Comparison of ENCODE assay signal across 1 cellular context in the genomic region with DNA sequence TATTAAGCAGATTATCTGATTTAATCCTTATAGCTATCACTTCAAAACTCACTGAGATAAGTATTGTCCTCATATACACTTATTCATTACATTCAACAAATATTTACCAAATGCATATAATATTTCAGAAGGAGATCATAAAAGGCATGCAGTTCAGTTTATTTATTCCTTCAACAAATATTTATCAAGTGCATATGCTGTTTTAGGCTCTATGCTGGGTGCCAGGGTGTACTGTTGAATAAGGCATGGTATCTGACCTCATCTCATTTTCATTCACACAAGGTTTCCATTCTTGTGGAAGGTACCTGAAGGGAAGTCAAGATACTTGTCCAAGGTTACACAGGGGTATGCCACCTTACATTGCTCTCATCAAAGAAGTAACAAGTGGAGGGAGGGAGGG.
TF ChIP-seq lines count a peak whose summit lies in the region.

No MANE protein-coding gene starts in this region.

TF ChIP-seq in GM23338, 12 proteins besides CTCF, POLR2A, EP300 and RAD21 (continued from another document):
- TF ChIP-seq, protein P1, sequence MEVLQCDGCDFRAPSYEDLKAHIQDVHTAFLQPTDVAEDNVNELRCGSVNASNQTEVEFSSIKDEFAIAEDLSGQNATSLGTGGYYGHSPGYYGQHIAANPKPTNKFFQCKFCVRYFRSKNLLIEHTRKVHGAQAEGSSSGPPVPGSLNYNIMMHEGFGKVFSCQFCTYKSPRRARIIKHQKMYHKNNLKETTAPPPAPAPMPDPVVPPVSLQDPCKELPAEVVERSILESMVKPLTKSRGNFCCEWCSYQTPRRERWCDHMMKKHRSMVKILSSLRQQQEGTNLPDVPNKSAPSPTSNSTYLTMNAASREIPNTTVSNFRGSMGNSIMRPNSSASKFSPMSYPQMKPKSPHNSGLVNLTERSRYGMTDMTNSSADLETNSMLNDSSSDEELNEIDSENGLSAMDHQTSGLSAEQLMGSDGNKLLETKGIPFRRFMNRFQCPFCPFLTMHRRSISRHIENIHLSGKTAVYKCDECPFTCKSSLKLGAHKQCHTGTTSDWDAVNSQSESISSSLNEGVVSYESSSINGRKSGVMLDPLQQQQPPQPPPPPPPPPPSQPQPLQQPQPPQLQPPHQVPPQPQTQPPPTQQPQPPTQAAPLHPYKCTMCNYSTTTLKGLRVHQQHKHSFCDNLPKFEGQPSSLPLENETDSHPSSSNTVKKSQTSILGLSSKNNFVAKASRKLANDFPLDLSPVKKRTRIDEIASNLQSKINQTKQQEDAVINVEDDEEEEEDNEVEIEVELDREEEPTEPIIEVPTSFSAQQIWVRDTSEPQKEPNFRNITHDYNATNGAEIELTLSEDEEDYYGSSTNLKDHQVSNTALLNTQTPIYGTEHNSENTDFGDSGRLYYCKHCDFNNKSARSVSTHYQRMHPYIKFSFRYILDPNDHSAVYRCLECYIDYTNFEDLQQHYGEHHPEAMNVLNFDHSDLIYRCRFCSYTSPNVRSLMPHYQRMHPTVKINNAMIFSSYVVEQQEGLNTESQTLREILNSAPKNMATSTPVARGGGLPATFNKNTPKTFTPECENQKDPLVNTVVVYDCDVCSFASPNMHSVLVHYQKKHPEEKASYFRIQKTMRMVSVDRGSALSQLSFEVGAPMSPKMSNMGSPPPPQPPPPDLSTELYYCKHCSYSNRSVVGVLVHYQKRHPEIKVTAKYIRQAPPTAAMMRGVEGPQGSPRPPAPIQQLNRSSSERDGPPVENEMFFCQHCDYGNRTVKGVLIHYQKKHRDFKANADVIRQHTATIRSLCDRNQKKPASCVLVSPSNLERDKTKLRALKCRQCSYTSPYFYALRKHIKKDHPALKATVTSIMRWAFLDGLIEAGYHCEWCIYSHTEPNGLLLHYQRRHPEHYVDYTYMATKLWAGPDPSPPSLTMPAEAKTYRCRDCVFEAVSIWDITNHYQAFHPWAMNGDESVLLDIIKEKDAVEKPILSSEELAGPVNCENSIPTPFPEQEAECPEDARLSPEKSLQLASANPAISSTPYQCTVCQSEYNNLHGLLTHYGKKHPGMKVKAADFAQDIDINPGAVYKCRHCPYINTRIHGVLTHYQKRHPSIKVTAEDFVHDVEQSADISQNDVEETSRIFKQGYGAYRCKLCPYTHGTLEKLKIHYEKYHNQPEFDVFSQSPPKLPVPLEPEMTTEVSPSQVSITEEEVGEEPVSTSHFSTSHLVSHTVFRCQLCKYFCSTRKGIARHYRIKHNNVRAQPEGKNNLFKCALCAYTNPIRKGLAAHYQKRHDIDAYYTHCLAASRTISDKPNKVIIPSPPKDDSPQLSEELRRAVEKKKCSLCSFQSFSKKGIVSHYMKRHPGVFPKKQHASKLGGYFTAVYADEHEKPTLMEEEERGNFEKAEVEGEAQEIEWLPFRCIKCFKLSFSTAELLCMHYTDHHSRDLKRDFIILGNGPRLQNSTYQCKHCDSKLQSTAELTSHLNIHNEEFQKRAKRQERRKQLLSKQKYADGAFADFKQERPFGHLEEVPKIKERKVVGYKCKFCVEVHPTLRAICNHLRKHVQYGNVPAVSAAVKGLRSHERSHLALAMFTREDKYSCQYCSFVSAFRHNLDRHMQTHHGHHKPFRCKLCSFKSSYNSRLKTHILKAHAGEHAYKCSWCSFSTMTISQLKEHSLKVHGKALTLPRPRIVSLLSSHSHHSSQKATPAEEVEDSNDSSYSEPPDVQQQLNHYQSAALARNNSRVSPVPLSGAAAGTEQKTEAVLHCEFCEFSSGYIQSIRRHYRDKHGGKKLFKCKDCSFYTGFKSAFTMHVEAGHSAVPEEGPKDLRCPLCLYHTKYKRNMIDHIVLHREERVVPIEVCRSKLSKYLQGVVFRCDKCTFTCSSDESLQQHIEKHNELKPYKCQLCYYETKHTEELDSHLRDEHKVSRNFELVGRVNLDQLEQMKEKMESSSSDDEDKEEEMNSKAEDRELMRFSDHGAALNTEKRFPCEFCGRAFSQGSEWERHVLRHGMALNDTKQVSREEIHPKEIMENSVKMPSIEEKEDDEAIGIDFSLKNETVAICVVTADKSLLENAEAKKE (CRISPR knock-in tag; IDR thresholded peaks at IDR 0.05), result no peak
- TF ChIP-seq, protein P2, sequence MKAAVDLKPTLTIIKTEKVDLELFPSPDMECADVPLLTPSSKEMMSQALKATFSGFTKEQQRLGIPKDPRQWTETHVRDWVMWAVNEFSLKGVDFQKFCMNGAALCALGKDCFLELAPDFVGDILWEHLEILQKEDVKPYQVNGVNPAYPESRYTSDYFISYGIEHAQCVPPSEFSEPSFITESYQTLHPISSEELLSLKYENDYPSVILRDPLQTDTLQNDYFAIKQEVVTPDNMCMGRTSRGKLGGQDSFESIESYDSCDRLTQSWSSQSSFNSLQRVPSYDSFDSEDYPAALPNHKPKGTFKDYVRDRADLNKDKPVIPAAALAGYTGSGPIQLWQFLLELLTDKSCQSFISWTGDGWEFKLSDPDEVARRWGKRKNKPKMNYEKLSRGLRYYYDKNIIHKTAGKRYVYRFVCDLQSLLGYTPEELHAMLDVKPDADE (IDR thresholded peaks at IDR 0.05), result no peak
- TF ChIP-seq JUNB (IDR thresholded peaks at IDR 0.05; ENCODE audit: unreplicated experiment) (no peak), EZH2 (IDR thresholded peaks at IDR 0.05; ENCODE audit: low read depth, unreplicated experiment) (no peak)
